In the genomic region with DNA sequence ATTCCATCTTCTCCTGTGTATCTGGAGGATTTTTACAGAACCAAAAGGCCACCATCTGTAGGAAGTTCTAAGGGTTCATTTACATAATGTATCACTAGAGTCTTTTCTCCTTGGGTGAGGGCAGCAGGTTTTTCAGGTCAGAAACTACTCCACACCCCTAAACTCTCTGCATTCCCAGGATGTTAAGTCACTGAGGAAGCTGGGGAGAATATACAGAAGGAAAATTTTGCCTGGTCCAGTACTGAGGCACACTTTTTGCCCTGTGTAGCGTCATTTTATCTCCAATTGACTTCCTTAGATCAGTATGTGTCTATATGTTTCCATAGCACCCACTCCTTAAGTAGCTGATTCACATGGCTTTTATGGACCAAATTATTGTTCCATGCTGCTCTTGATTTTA, we compare ENCODE assay signal across 20 cellular contexts. TPM values are rescaled to one million over a fixed set of nuclear protein-coding genes. Genes with fewer than 3 reads are reported as not detected.
DNase-seq lines count a peak whose midpoint lies in the region; ATAC-seq, FAIRE-seq and TF ChIP-seq lines count a peak whose summit lies in the region.
"Had no signal": no experiment of that assay in that cellular context is flagged by ENCODE, and none has a peak within 500 bp of the region (broad histone marks: within the 10 kb centered on the region; RNA-seq: fewer than 3 reads in every experiment).

No MANE protein-coding gene starts in this region.

- BruUV-seq in PC-3 (replicated peaks; lab: Mats Ljungman, UMichigan): no TSS peak

- DNase-seq in ELR (ENCODE audit: low read depth) (peak; percentile 53), PC-3 (peak; percentile 60), epithelial cell of esophagus (ENCODE audit: low read depth) (peak; percentile 81), renal cortical epithelial cell (ENCODE audit: low read depth) (peak; percentile 11), RCC 7860 (ENCODE audit: low spot score) (no peak)
- no peak for DNase-seq in CD4-positive, alpha-beta T cell
- DNase-seq: ACHN; CD4-positive, alpha-beta memory T cell; DMS 273 treated with DMSO at 0.1 percent for 48 hours; GOT3; Kasumi-1; NCI-H1417; NCI-H1930; NCI-H2171; NCI-H510A; RPMI8226 had no signal

- H3K9ac ChIP-seq in PC-3 (ENCODE audit: low read length): no peak overlapping the region

- H4K20me1 ChIP-seq in PC-3 (ENCODE audit: low read length): no peaks in the 10 kb centered on the region

- H3K4me3 ChIP-seq in PC-3 (ENCODE audit: low read length) (no peak overlapping the region), epithelial cell of esophagus (ENCODE audit: low read length) (no peak overlapping the region)

- FAIRE-seq in RCC 7860 (lab: Jason Lieb, UNC): no peak

- H3K36me3 Mint-ChIP-seq in CD4-positive, alpha-beta T cell (ENCODE audit: low read depth): no peaks in the 10 kb centered on the region
- H3K36me3 Mint-ChIP-seq: CD4-positive, alpha-beta memory T cell had no signal

- no peak overlapping the region for H3K27ac ChIP-seq in PC-3 (ENCODE audit: low read length)
- H3K27ac ChIP-seq in CD4-positive, alpha-beta T cell (ENCODE audit: low read depth, low read length): no peak overlapping the region

- H3K9me3 Mint-ChIP-seq in CD4-positive, alpha-beta T cell: no peaks in the 10 kb centered on the region
- H3K9me3 Mint-ChIP-seq: CD4-positive, alpha-beta memory T cell had no signal

- no peaks in the 10 kb centered on the region for H3K4me1 Mint-ChIP-seq in CD4-positive, alpha-beta T cell (ENCODE audit: low read depth)
- H3K4me1 Mint-ChIP-seq: CD4-positive, alpha-beta memory T cell had no signal

- no peaks in the 10 kb centered on the region for H3K9me3 ChIP-seq in PC-3 (ENCODE audit: low read length)
- no peaks in the 10 kb centered on the region for H3K9me3 ChIP-seq in CD4-positive, alpha-beta T cell (ENCODE audit: control insufficient read depth, low read length)

- no peak overlapping the region for H3K4me3 Mint-ChIP-seq in CD4-positive, alpha-beta T cell
- H3K4me3 Mint-ChIP-seq: B cell; CD4-positive, alpha-beta memory T cell had no signal

- H3K27me3 ChIP-seq in PC-3 (ENCODE audit: low read length): no peaks in the 10 kb centered on the region
- H3K27me3 ChIP-seq in CD4-positive, alpha-beta T cell (ENCODE audit: control insufficient read depth, insufficient read depth, low read length): no peaks in the 10 kb centered on the region

- no peaks in the 10 kb centered on the region for H3K9me2 ChIP-seq in PC-3 (replicated peaks; ENCODE audit: low read length)

- H3K36me3 ChIP-seq in PC-3 (ENCODE audit: low read depth, low read length): no peaks in the 10 kb centered on the region

- no peaks in the 10 kb centered on the region for H3F3A ChIP-seq in PC-3 (ENCODE audit: low read length, unreplicated experiment)

- TF ChIP-seq CTCF in PC-3 (conservative IDR thresholded peaks at IDR 0.05; ENCODE audit: low read depth, low read length) (no peak), epithelial cell of esophagus (IDR thresholded peaks at IDR 0.05; ENCODE audit: insufficient read depth, low read depth, low read length, missing control alignments) (no peak)
- no peak for TF ChIP-seq CTCF in CD4-positive, alpha-beta T cell (IDR thresholded peaks at IDR 0.05)

- H3K27me3 Mint-ChIP-seq in CD4-positive, alpha-beta T cell: no peaks in the 10 kb centered on the region
- H3K27me3 Mint-ChIP-seq: B cell; CD4-positive, alpha-beta memory T cell had no signal

- peaks cover 13% of the 10 kb centered on the region for H3K4me1 ChIP-seq in PC-3 (ENCODE audit: insufficient read depth, low read length)

- CTCF ChIA-PET in PC-3 (lab: Charles Lee): no interaction called here
- CTCF ChIA-PET in CD4-positive, alpha-beta T cell (lab: Charles Lee): no interaction called here

- intact Hi-C loops in PC-3 (cut with micrococcal nuclease): no loop called here
- intact Hi-C loops in CD4-positive, alpha-beta T cell (cut with DNase I, micrococcal nuclease): no loop called here

- H3K4me2 ChIP-seq in PC-3 (ENCODE audit: low read length): peak overlapping the region; percentile 36; the same call in 1 of the 2 replicates

- H2AFZ ChIP-seq in PC-3 (ENCODE audit: low read length): no peak overlapping the region

- peak; percentile 57 for ATAC-seq in PC-3
- ATAC-seq in GM21737 (IDR thresholded peaks at IDR 0.05; ENCODE audit: unreplicated experiment): no peak
- no peak for ATAC-seq in CD4-positive, alpha-beta T cell (ENCODE audit: poor library complexity)

- H3K79me2 ChIP-seq in PC-3 (ENCODE audit: low read length): no peaks in the 10 kb centered on the region

- POLR2A ChIA-PET in PC-3 (lab: Charles Lee; ENCODE audit: unreplicated experiment): no interaction called here
- POLR2A ChIA-PET in CD4-positive, alpha-beta T cell (lab: Charles Lee): no interaction called here

- H3K27ac Mint-ChIP-seq in CD4-positive, alpha-beta T cell: no peak overlapping the region
- H3K27ac Mint-ChIP-seq: B cell; CD4-positive, alpha-beta memory T cell had no signal

RNA-seq across cellular contexts. Expression of a gene that starts 17.0 kb away (rescaled TPM):
- total RNA-seq in PC-3 (2014; rRNA removed) (0.46 and 0.55 TPM in 2 replicates), renal cortical epithelial cell (0.17 and 0.30 TPM in 2 replicates)
- 1 to 10 TPM; 1.9 to 2.5 TPM for total RNA-seq in CD4-positive, alpha-beta T cell
- total RNA-seq: Daoy, SK-MEL-5 had no signal

RNA-seq across cellular contexts. Expression of a gene that starts 37.6 kb away (rescaled TPM):
- total RNA-seq in PC-3 (2014; rRNA removed) (not detected in 2 replicates), renal cortical epithelial cell (not detected in 2 replicates)
- total RNA-seq in CD4-positive, alpha-beta T cell: under 1 TPM in 1 of 2 experiments, not detected in 1; 0.36 TPM
- total RNA-seq: B cell; CD4-positive, alpha-beta memory T cell; Daoy; SK-MEL-5 had no signal

RNA-seq across cellular contexts. Expression of a gene that starts 57.8 kb away (rescaled TPM):
- total RNA-seq in PC-3 (2014; rRNA removed): not detected in 2 replicates
- total RNA-seq in renal cortical epithelial cell: not detected in 2 replicates
- total RNA-seq in CD4-positive, alpha-beta T cell: not detected
- total RNA-seq: B cell; CD4-positive, alpha-beta memory T cell; Daoy; SK-MEL-5 had no signal

Comparison
In these comparisons a context has a peak if more than half of its experiments do, and no peak if none do; other contexts are left out.
1. DNase-seq: peak in ELR (single experiment), PC-3 (single experiment), epithelial cell of esophagus (single experiment) and renal cortical epithelial cell (single experiment); none in RCC 7860 (single experiment) and CD4-positive, alpha-beta T cell (0 of 10).